26 cellular contexts compared by ENCODE assay signal in genomic region chr18:78564030-78564429, GRCh38.
"Had no signal": no experiment of that assay in that cellular context is flagged by ENCODE, and none has a peak within 500 bp of the region (broad histone marks: within the 10 kb centered on the region; RNA-seq: fewer than 3 reads in every experiment).

No MANE protein-coding gene starts in this region.

- H3K4me1 ChIP-seq: parathyroid adenoma, psoas muscle, right lobe of liver, sigmoid colon, stomach, thyroid gland, upper lobe of left lung, vagina had no signal

- H3K36me3 Mint-ChIP-seq: naive thymus-derived CD4-positive, alpha-beta T cell; natural killer cell; stimulated activated effector memory CD8-positive, alpha-beta T cell treated with anti-CD3 and anti-CD28 coated beads, Interleukin-12 subunit alpha, Interleukin-12 subunit beta, amount 100 ng/mL, for 72 hours had no signal

- H3K4me1 Mint-ChIP-seq: naive thymus-derived CD4-positive, alpha-beta T cell; natural killer cell; nephron; stimulated activated effector memory CD8-positive, alpha-beta T cell treated with anti-CD3 and anti-CD28 coated beads, Interleukin-12 subunit alpha, Interleukin-12 subunit beta, amount 100 ng/mL, for 72 hours; stimulated activated naive B cell treated with anti-CD40 and anti-IgM and Interleukin-4, amounts not matched to agents 10 μg/mL and 1 μg/mL and 100 μg/mL, for 72 hours had no signal

- H3K4me3 Mint-ChIP-seq: naive thymus-derived CD4-positive, alpha-beta T cell; natural killer cell; nephron; stimulated activated effector memory CD8-positive, alpha-beta T cell treated with anti-CD3 and anti-CD28 coated beads, Interleukin-12 subunit alpha, Interleukin-12 subunit beta, amount 100 ng/mL, for 72 hours; stimulated activated naive B cell treated with anti-CD40 and anti-IgM and Interleukin-4, amounts not matched to agents 10 μg/mL and 1 μg/mL and 100 μg/mL, for 72 hours had no signal

- H3K27ac ChIP-seq: neutrophil, ovary, parathyroid adenoma, psoas muscle, right lobe of liver, sigmoid colon, stomach, thoracic aorta, thyroid gland, tibial nerve, upper lobe of left lung, vagina had no signal

- DNase-seq: naive thymus-derived CD4-positive, alpha-beta T cell; natural killer cell; occipital lobe; ovary; posterior cingulate gyrus; psoas muscle; sigmoid colon; small intestine; stimulated activated CD4-positive, alpha-beta T cell treated with anti-CD3 and anti-CD28 coated beads, Interleukin-15, amount 100 ng/mL, for 24 hours; stimulated activated CD4-positive, alpha-beta T cell treated with anti-CD3 and anti-CD28 coated beads, Interleukin-2, amount 100 ng/mL, for 24 hours; stimulated activated CD4-positive, alpha-beta T cell treated with anti-CD3 and anti-CD28 coated beads, Interleukin-2, amount 100 ng/mL, for 48 hours; stimulated activated CD4-positive, alpha-beta T cell treated with anti-CD3 and anti-CD28 coated beads, Interleukin-4, amount 100 ng/mL, for 24 hours; stimulated activated naive B cell treated with anti-CD40 and anti-IgM and Interleukin-4, amounts not matched to agents 10 μg/mL and 1 μg/mL and 100 μg/mL, for 72 hours; stimulated activated naive CD4-positive, alpha-beta T cell treated with Interleukin-2 at 50 U/mL for 16 hours; stomach; thyroid gland; trophoblast cell had no signal

- H3K9me3 ChIP-seq: neutrophil, ovary, psoas muscle, right lobe of liver, sigmoid colon, thyroid gland, vagina had no signal

- H3K27ac Mint-ChIP-seq: naive thymus-derived CD4-positive, alpha-beta T cell; natural killer cell; nephron; stimulated activated effector memory CD8-positive, alpha-beta T cell treated with anti-CD3 and anti-CD28 coated beads, Interleukin-12 subunit alpha, Interleukin-12 subunit beta, amount 100 ng/mL, for 72 hours; stimulated activated naive B cell treated with anti-CD40 and anti-IgM and Interleukin-4, amounts not matched to agents 10 μg/mL and 1 μg/mL and 100 μg/mL, for 72 hours had no signal

- H3K9ac ChIP-seq: parathyroid adenoma had no signal

- H3K4me3 ChIP-seq: ovary, psoas muscle, right lobe of liver, sigmoid colon, stomach, thoracic aorta, thyroid gland, tibial nerve, upper lobe of left lung, vagina had no signal

- H3K27me3 ChIP-seq: neutrophil, ovary, right lobe of liver, thyroid gland, tibial nerve, upper lobe of left lung, vagina had no signal

- H2AFZ ChIP-seq: parathyroid adenoma had no signal

- H3K36me3 ChIP-seq: neutrophil, ovary, right lobe of liver, sigmoid colon, stomach, thoracic aorta, thyroid gland, tibial nerve, upper lobe of left lung, vagina had no signal
